ENCODE assay signal across 15 cellular contexts in the genomic region with DNA sequence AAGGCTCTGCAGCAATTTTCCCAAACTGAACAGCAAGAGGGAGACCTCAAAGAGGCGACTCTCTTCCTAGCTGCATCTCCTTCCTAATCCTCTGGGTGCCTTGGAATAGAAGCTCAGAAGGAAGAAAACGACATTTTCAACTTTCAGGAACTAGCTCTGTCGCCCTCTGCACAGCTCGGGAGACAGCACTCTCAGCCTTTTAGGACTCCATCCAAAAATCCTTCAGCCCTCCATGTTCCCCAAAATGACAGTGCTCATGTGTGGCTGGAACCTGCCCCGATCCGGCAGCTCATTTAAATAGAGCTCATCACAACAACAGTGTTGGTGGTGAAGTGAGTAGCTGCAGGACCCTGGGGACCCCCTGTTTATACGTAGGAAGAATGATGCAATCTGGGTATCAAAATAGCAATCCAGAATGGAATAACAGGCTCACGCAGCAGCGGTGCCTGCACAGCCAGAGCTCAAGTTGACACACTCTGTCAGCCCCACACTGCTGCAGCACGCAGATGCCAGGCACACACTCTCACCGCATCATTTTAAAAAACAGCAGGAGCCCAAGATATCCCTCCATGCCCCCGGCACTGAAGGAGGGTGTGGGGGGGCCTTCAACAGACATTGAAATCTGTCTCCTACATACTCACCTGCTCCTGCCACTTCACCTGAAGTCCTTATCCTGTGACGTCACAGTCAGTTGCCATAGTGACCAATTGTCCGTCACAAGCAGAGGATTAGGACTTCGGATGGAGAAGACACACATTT. TPM values are rescaled to one million over a fixed set of nuclear protein-coding genes. Genes with fewer than 3 reads are reported as not detected.
DNase-seq lines count a peak whose midpoint lies in the region; ATAC-seq and FAIRE-seq lines count a peak whose summit lies in the region.
"Had no signal": no experiment of that assay in that cellular context is flagged by ENCODE, and none has a peak within 500 bp of the region (broad histone marks: within the 10 kb centered on the region; RNA-seq: fewer than 3 reads in every experiment).

No MANE protein-coding gene starts in this region.

- H3K4me1 ChIP-seq in adipocyte (ENCODE audit: control insufficient read depth, insufficient read depth, low read length), result peaks cover 21% of the 10 kb centered on the region
- H3K4me1 ChIP-seq in aorta (ENCODE audit: control insufficient read depth in 1 of 2, insufficient read depth in 2 of 2, low read length in 2 of 2), result no peaks in the 10 kb centered on the region
- H3K4me1 ChIP-seq in small intestine (ENCODE audit: control insufficient read depth in 2 of 2, insufficient read depth in 1 of 2, low read depth in 1 of 2, low read length in 1 of 2), result no peaks in the 10 kb centered on the region
- H3K4me1 ChIP-seq: gastrocnemius medialis had no signal

- H3K4me3 ChIP-seq in adipocyte (ENCODE audit: low read length) (peak overlapping the region; percentile 48), aorta (ENCODE audit: low read length in 2 of 2) (no peak overlapping the region), small intestine (ENCODE audit: low read depth in 1 of 2, low read length in 2 of 2) (no peak overlapping the region)
- H3K4me3 ChIP-seq: gastrocnemius medialis had no signal

- CTCF ChIA-PET in activated naive CD4-positive, alpha-beta T cell treated with anti-CD3 and anti-CD28 coated beads for 36 hours (lab: Charles Lee), result no interaction called here

- H3K36me3 ChIP-seq in adipocyte (ENCODE audit: control insufficient read depth, insufficient read depth, low read length, severe bottlenecking) (no peaks in the 10 kb centered on the region), aorta (ENCODE audit: control insufficient read depth in 1 of 2, insufficient read depth in 2 of 2, low read length in 1 of 2) (no peaks in the 10 kb centered on the region), small intestine (ENCODE audit: control insufficient read depth in 2 of 2, insufficient read depth in 2 of 2, low read length in 2 of 2) (peaks cover 0 to 3% of the 10 kb centered on the region in 2 donors)
- H3K36me3 ChIP-seq: gastrocnemius medialis had no signal

- intact Hi-C loops in activated naive CD4-positive, alpha-beta T cell treated with anti-CD3 and anti-CD28 coated beads for 36 hours (cut with micrococcal nuclease), result no loop called here
- intact Hi-C loops in left cardiac atrium (cut with DNase I), result no loop called here
- intact Hi-C loops in aorta (cut with DNase I), result no loop called here

- H3K9me3 ChIP-seq in adipocyte (ENCODE audit: control insufficient read depth, low read length), result no peaks in the 10 kb centered on the region
- H3K9me3 ChIP-seq in aorta (ENCODE audit: control insufficient read depth, low read length), result no peaks in the 10 kb centered on the region
- no peaks in the 10 kb centered on the region for H3K9me3 ChIP-seq in small intestine (ENCODE audit: control insufficient read depth, low read depth)
- H3K9me3 ChIP-seq: gastrocnemius medialis had no signal

- peak overlapping the region; percentile 43 for H3K9ac ChIP-seq in adipocyte (ENCODE audit: low read length)

- peak overlapping the region; percentile 32 for H3K27ac Mint-ChIP-seq in activated naive CD4-positive, alpha-beta T cell treated with anti-CD3 and anti-CD28 coated beads for 36 hours
- H3K27ac Mint-ChIP-seq: activated naive CD8-positive, alpha-beta T cell treated with anti-CD3 and anti-CD28 coated beads for 36 hours had no signal

- ATAC-seq in left cardiac atrium (peak; percentile 27 to 65), aorta (ENCODE audit: low FRiP score) (peak; percentile 23), esophagus mucosa (no peak)
- ATAC-seq: gastrocnemius medialis, HepG2, left colon had no signal

- H3K27me3 ChIP-seq in adipocyte (replicated peaks; ENCODE audit: control insufficient read depth, insufficient read depth, low read length) (no peaks in the 10 kb centered on the region), aorta (ENCODE audit: control insufficient read depth in 1 of 2, insufficient read depth in 2 of 2, low read length in 1 of 2) (no peaks in the 10 kb centered on the region), small intestine (ENCODE audit: control insufficient read depth in 2 of 2, insufficient read depth in 2 of 2, low read length in 2 of 2) (no peaks in the 10 kb centered on the region)
- H3K27me3 ChIP-seq: gastrocnemius medialis had no signal

- peaks cover 4% of the 10 kb centered on the region for H3K36me3 Mint-ChIP-seq in activated naive CD4-positive, alpha-beta T cell treated with anti-CD3 and anti-CD28 coated beads for 36 hours (ENCODE audit: low read depth)

- H3K27me3 Mint-ChIP-seq in activated naive CD4-positive, alpha-beta T cell treated with anti-CD3 and anti-CD28 coated beads for 36 hours (ENCODE audit: low read depth), result no peaks in the 10 kb centered on the region
- H3K27me3 Mint-ChIP-seq: activated naive CD8-positive, alpha-beta T cell treated with anti-CD3 and anti-CD28 coated beads for 36 hours had no signal

- no peak overlapping the region for H3K27ac ChIP-seq in aorta (ENCODE audit: low read depth in 1 of 2, low read length in 2 of 2)
- no peak overlapping the region for H3K27ac ChIP-seq in small intestine (ENCODE audit: low read depth in 1 of 2, low read length in 1 of 2)
- H3K27ac ChIP-seq: gastrocnemius medialis had no signal

- WGBS in aorta, 2 donors, result 45% methylated on average over 15 of the region's 15 CpGs
- 70 to 90% (median 87%) methylated on average over 15 of the region's 15 CpGs for WGBS in small intestine, 3 donors

- H3K4me1 Mint-ChIP-seq in activated naive CD4-positive, alpha-beta T cell treated with anti-CD3 and anti-CD28 coated beads for 36 hours (ENCODE audit: low read depth), result no peaks in the 10 kb centered on the region
- H3K4me1 Mint-ChIP-seq: activated naive CD8-positive, alpha-beta T cell treated with anti-CD3 and anti-CD28 coated beads for 36 hours had no signal

- no peak for FAIRE-seq in small intestine (lab: Jason Lieb, UNC)
- FAIRE-seq: HepG2, urothelium cell line had no signal

- no peaks in the 10 kb centered on the region for H3K9me3 Mint-ChIP-seq in activated naive CD4-positive, alpha-beta T cell treated with anti-CD3 and anti-CD28 coated beads for 36 hours
- H3K9me3 Mint-ChIP-seq: activated naive CD8-positive, alpha-beta T cell treated with anti-CD3 and anti-CD28 coated beads for 36 hours; nephron had no signal

- no peak for DNase-seq in activated naive CD4-positive, alpha-beta T cell treated with anti-CD3 and anti-CD28 coated beads for 36 hours
- no peak for DNase-seq in activated naive CD4-positive, alpha-beta T cell treated with anti-CD3 and anti-CD28 coated beads, Interleukin-2, amount 50 U/mL, for 16 hours
- DNase-seq in adipocyte (ENCODE audit: low read depth), result no peak
- no peak for DNase-seq in left cardiac atrium
- no peak for DNase-seq in aorta
- no peak for DNase-seq in small intestine
- DNase-seq in HPDE6-E6E7 (ENCODE audit: extremely low spot score), result no peak
- DNase-seq: activated naive CD8-positive, alpha-beta T cell treated with anti-CD3 and anti-CD28 coated beads for 36 hours; Calu3; gastrocnemius medialis; left colon had no signal

- H3K4me3 Mint-ChIP-seq in activated naive CD4-positive, alpha-beta T cell treated with anti-CD3 and anti-CD28 coated beads for 36 hours, result no peak overlapping the region
- H3K4me3 Mint-ChIP-seq: activated naive CD8-positive, alpha-beta T cell treated with anti-CD3 and anti-CD28 coated beads for 36 hours; nephron had no signal

RNA-seq across cellular contexts. Expression of a gene that starts 24.1 kb away (rescaled TPM):
- 10 to 100 TPM; 16.4 to 19.1 TPM for total RNA-seq in activated naive CD4-positive, alpha-beta T cell treated with anti-CD3 and anti-CD28 coated beads for 36 hours
- 1 to 10 TPM; 2.3 to 3.2 TPM for total RNA-seq in left cardiac atrium
- total RNA-seq in aorta, result 10 to 100 TPM in 1 of 2 donors, 1 to 10 TPM in 1; 9.4 to 18.7 TPM
- 1 to 10 TPM; 3.4 to 8.4 TPM for polyA plus RNA-seq in aorta
- total RNA-seq in esophagus mucosa, result 11.8 TPM
- 1 to 10 TPM; 1.4 to 4.9 (median 3.1) TPM for polyA plus RNA-seq in small intestine

RNA-seq across cellular contexts. Expression of a gene that starts 24.2 kb away (rescaled TPM):
- 1,000 to 10,000 TPM; 1,157 to 1,188 TPM for total RNA-seq in activated naive CD4-positive, alpha-beta T cell treated with anti-CD3 and anti-CD28 coated beads for 36 hours
- total RNA-seq in left cardiac atrium, result 100 to 1,000 TPM; 577 to 727 TPM
- total RNA-seq in aorta, result 100 to 1,000 TPM; 623 to 776 TPM
- polyA plus RNA-seq in aorta, result 1,000 to 10,000 TPM; 2,339 to 4,548 TPM
- 1,154 TPM for total RNA-seq in esophagus mucosa
- 1,000 to 10,000 TPM; 2,503 to 4,316 (median 3,232) TPM for polyA plus RNA-seq in small intestine
